ENCODE assay signal across 10 cellular contexts in the genomic region with DNA sequence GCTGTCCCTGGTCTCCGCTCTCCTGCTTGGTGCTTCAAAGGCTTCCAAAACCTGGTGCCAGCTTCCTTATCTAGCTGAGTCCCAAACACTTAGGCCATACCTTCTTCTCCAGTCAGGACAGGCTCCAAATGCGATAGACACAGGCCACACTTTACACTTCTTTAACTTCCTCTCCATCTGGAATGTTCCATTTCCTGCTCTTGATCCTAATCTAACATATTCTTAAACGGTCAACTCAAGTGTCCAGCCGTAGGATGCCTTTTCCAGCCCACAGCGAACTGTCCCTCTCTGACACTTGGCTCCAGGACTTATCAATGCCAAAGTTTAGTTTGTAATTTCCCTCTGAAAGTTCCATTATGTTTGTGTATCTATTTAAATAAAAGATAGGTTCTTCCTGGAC.
"Had no signal": no experiment of that assay in that cellular context is flagged by ENCODE, and none has a peak within 500 bp of the region (broad histone marks: within the 10 kb centered on the region; RNA-seq: fewer than 3 reads in every experiment).

No MANE protein-coding gene starts in this region.

- H3K27me3 Mint-ChIP-seq: activated naive CD4-positive, alpha-beta T cell treated with anti-CD3 and anti-CD28 coated beads, Interleukin-2, amount 50 U/mL, for 24 hours had no signal

- H3K4me3 Mint-ChIP-seq: activated naive CD4-positive, alpha-beta T cell treated with anti-CD3 and anti-CD28 coated beads, Interleukin-2, amount 50 U/mL, for 24 hours had no signal

- H3K9me3 Mint-ChIP-seq: activated naive CD4-positive, alpha-beta T cell treated with anti-CD3 and anti-CD28 coated beads, Interleukin-2, amount 50 U/mL, for 24 hours had no signal

- DNase-seq: activated CD4-positive, alpha-beta T cell treated with anti-CD3 and anti-CD28 coated beads for 4 hours; activated CD8-positive, alpha-beta memory T cell treated with anti-CD3 and anti-CD28 coated beads for 24 hours; amygdala; brain microvascular endothelial cell; dorsolateral prefrontal cortex; head of caudate nucleus; small intestine; tibial artery; WERI-Rb-1 had no signal

- H3K27ac Mint-ChIP-seq: activated naive CD4-positive, alpha-beta T cell treated with anti-CD3 and anti-CD28 coated beads, Interleukin-2, amount 50 U/mL, for 24 hours had no signal
